Comparison of ENCODE assay signal across 26 cellular contexts in genomic region chr1:164423136-164423535, GRCh38.
DNase-seq lines count a peak whose midpoint lies in the region; ATAC-seq and TF ChIP-seq lines count a peak whose summit lies in the region.
"Had no signal": no experiment of that assay in that cellular context is flagged by ENCODE, and none has a peak within 500 bp of the region (broad histone marks: within the 10 kb centered on the region; RNA-seq: fewer than 3 reads in every experiment).

No MANE protein-coding gene starts in this region.

- no peak for TF ChIP-seq POLR2A in prostate gland (IDR thresholded peaks at IDR 0.05)

- DNase-seq in AG20443 (ENCODE audit: low spot score), result peak; percentile 9
- DNase-seq in WTC11 (ENCODE audit: low spot score), result no peak
- DNase-seq in endodermal cell, result peak; percentile 47
- peak; percentile 77 for DNase-seq in islet precursor cell
- DNase-seq in prostate gland (ENCODE audit: low spot score), result no peak
- DNase-seq in activated naive CD4-positive, alpha-beta T cell treated with anti-CD3 and anti-CD28 coated beads for 36 hours, result no peak
- DNase-seq: 8988T; ACHN; CD4-positive, CD25-positive, alpha-beta regulatory T cell; GDM1; GOT3; NCI-H1048; NCI-H1417; NCI-H1694; NCI-H2029 treated with DMSO at 0.1 percent for 48 hours; NCI-H446 treated with DMSO at 0.1 percent for 48 hours; NCI-H526; NCI-H82; PC-9; Right ventricle myocardium superior had no signal

- H3K9ac ChIP-seq in endodermal cell (ENCODE audit: extremely low read depth, low read length, poor library complexity, severe bottlenecking), result no peak overlapping the region
- H3K9ac ChIP-seq: BLaER1 had no signal

- H3K27me3 ChIP-seq in endodermal cell (ENCODE audit: control insufficient read depth, insufficient read depth, low read length, poor library complexity, severe bottlenecking) (no peaks in the 10 kb centered on the region), prostate gland (replicated peaks; ENCODE audit: insufficient read depth) (no peaks in the 10 kb centered on the region)
- H3K27me3 ChIP-seq: BLaER1 had no signal

- H3K4me1 ChIP-seq in endodermal cell (ENCODE audit: control insufficient read depth, insufficient read depth, low read length) (no peaks in the 10 kb centered on the region), prostate gland (replicated peaks) (no peaks in the 10 kb centered on the region)
- H3K4me1 ChIP-seq: BLaER1, SJSA1 had no signal

- CTCF ChIA-PET in WTC11 (lab: Charles Lee), result interaction anchor here (1.2 kb wide), 1 partner anchor 202 kb away, joined by 3 read pairs; no protein-coding TSS in a partner anchor
- CTCF ChIA-PET in activated naive CD4-positive, alpha-beta T cell treated with anti-CD3 and anti-CD28 coated beads for 36 hours (lab: Charles Lee), result interaction anchor here (0.5 to 1.0 kb wide), 2 partner anchors 18 to 123 kb away, joined by 3 to 10 read pairs; no protein-coding TSS in a partner anchor

- H3K4me1 Mint-ChIP-seq in WTC11 (peaks cover 25% of the 10 kb centered on the region), endodermal cell (peaks cover 9% of the 10 kb centered on the region)
- H3K4me1 Mint-ChIP-seq in activated naive CD4-positive, alpha-beta T cell treated with anti-CD3 and anti-CD28 coated beads for 36 hours (ENCODE audit: low read depth), result no peaks in the 10 kb centered on the region
- H3K4me1 Mint-ChIP-seq: CD4-positive, CD25-positive, alpha-beta regulatory T cell had no signal

- H3K4me3 Mint-ChIP-seq in WTC11 (no peak overlapping the region), endodermal cell (no peak overlapping the region)
- H3K4me3 Mint-ChIP-seq in activated naive CD4-positive, alpha-beta T cell treated with anti-CD3 and anti-CD28 coated beads for 36 hours, result no peak overlapping the region
- H3K4me3 Mint-ChIP-seq: CD4-positive, CD25-positive, alpha-beta regulatory T cell had no signal

- TF ChIP-seq CTCF in WTC11 (IDR thresholded peaks at IDR 0.05) (no peak), endodermal cell (conservative IDR thresholded peaks at IDR 0.05) (no peak), prostate gland (IDR thresholded peaks at IDR 0.05) (no peak)

- H3K4me3 ChIP-seq in endodermal cell (ENCODE audit: low read length) (no peak overlapping the region), prostate gland (no peak overlapping the region)
- H3K4me3 ChIP-seq: BLaER1, GM12878, PC-9, SJSA1 had no signal

- H3K9me3 Mint-ChIP-seq in WTC11 (no peaks in the 10 kb centered on the region), endodermal cell (no peaks in the 10 kb centered on the region)
- H3K9me3 Mint-ChIP-seq in activated naive CD4-positive, alpha-beta T cell treated with anti-CD3 and anti-CD28 coated beads for 36 hours, result no peaks in the 10 kb centered on the region

- H3K27ac ChIP-seq in endodermal cell (ENCODE audit: low read depth, low read length) (no peak overlapping the region), prostate gland (no peak overlapping the region)
- H3K27ac ChIP-seq: BLaER1, PC-9, SJSA1 had no signal

- ATAC-seq in WTC11 (peak; percentile 71), HG03175 (IDR thresholded peaks at IDR 0.05; ENCODE audit: unreplicated experiment) (no peak), HG02852 (IDR thresholded peaks at IDR 0.05; ENCODE audit: unreplicated experiment) (no peak)
- ATAC-seq: GM12878, HCT116 had no signal

- intact Hi-C loops in prostate gland (cut with DNase I), result no loop called here
- intact Hi-C loops in activated naive CD4-positive, alpha-beta T cell treated with anti-CD3 and anti-CD28 coated beads for 36 hours (cut with micrococcal nuclease), result no loop called here

- H3K36me3 ChIP-seq in endodermal cell (ENCODE audit: control insufficient read depth, insufficient read depth, low read length), result no peaks in the 10 kb centered on the region
- no peaks in the 10 kb centered on the region for H3K36me3 ChIP-seq in prostate gland
- H3K36me3 ChIP-seq: BLaER1, SJSA1 had no signal

- H3K36me3 Mint-ChIP-seq in WTC11, result no peaks in the 10 kb centered on the region
- no peaks in the 10 kb centered on the region for H3K36me3 Mint-ChIP-seq in endodermal cell (ENCODE audit: low read depth)
- H3K36me3 Mint-ChIP-seq in activated naive CD4-positive, alpha-beta T cell treated with anti-CD3 and anti-CD28 coated beads for 36 hours (ENCODE audit: low read depth), result no peaks in the 10 kb centered on the region
- H3K36me3 Mint-ChIP-seq: CD4-positive, CD25-positive, alpha-beta regulatory T cell had no signal

- no peaks in the 10 kb centered on the region for H3K27me3 Mint-ChIP-seq in WTC11 (ENCODE audit: low read depth)
- no peaks in the 10 kb centered on the region for H3K27me3 Mint-ChIP-seq in endodermal cell (ENCODE audit: insufficient read depth)
- H3K27me3 Mint-ChIP-seq in activated naive CD4-positive, alpha-beta T cell treated with anti-CD3 and anti-CD28 coated beads for 36 hours (ENCODE audit: low read depth), result no peaks in the 10 kb centered on the region
- H3K27me3 Mint-ChIP-seq: CD4-positive, CD25-positive, alpha-beta regulatory T cell had no signal

- H3K27ac Mint-ChIP-seq in WTC11 (no peak overlapping the region), endodermal cell (no peak overlapping the region)
- no peak overlapping the region for H3K27ac Mint-ChIP-seq in activated naive CD4-positive, alpha-beta T cell treated with anti-CD3 and anti-CD28 coated beads for 36 hours
- H3K27ac Mint-ChIP-seq: CD4-positive, CD25-positive, alpha-beta regulatory T cell had no signal

- no peaks in the 10 kb centered on the region for H3K9me3 ChIP-seq in endodermal cell (ENCODE audit: control insufficient read depth, low read length)
- H3K9me3 ChIP-seq in prostate gland, result no peaks in the 10 kb centered on the region
- H3K9me3 ChIP-seq: BLaER1, SJSA1 had no signal

- 71 to 88% methylated on average over 1 of the region's 1 CpG for WGBS in endodermal cell (ENCODE audit: insufficient coverage in 1 of 2, insufficient read length in 1 of 2), 2 experiments
- WGBS in prostate gland, result 81% methylated on average over 1 of the region's 1 CpG

- POLR2A ChIA-PET in WTC11 (lab: Charles Lee), result no interaction called here

TF ChIP-seq in WTC11, 78 proteins besides CTCF, POLR2A, EP300 and RAD21:
- TF ChIP-seq USF2 (CRISPR knock-in tag; IDR thresholded peaks at IDR 0.05) (peak; percentile 49), ZBTB21 (CRISPR knock-in tag; IDR thresholded peaks at IDR 0.05; ENCODE audit: borderline replicate concordance) (no peak), TEAD1 (CRISPR knock-in tag; IDR thresholded peaks at IDR 0.05) (no peak), KAT7 (CRISPR knock-in tag; IDR thresholded peaks at IDR 0.05; ENCODE audit: borderline replicate concordance) (no peak)

Comparison
In these comparisons a context has a peak if more than half of its experiments do, and no peak if none do; other contexts are left out.
1. DNase-seq: peak in AG20443 (single experiment), endodermal cell (single experiment) and islet precursor cell (single experiment); none in WTC11 (single experiment), prostate gland (single experiment) and activated naive CD4-positive, alpha-beta T cell treated with anti-CD3 and anti-CD28 coated beads for 36 hours (single experiment).